8 cellular contexts compared by ENCODE assay signal in the genomic region with DNA sequence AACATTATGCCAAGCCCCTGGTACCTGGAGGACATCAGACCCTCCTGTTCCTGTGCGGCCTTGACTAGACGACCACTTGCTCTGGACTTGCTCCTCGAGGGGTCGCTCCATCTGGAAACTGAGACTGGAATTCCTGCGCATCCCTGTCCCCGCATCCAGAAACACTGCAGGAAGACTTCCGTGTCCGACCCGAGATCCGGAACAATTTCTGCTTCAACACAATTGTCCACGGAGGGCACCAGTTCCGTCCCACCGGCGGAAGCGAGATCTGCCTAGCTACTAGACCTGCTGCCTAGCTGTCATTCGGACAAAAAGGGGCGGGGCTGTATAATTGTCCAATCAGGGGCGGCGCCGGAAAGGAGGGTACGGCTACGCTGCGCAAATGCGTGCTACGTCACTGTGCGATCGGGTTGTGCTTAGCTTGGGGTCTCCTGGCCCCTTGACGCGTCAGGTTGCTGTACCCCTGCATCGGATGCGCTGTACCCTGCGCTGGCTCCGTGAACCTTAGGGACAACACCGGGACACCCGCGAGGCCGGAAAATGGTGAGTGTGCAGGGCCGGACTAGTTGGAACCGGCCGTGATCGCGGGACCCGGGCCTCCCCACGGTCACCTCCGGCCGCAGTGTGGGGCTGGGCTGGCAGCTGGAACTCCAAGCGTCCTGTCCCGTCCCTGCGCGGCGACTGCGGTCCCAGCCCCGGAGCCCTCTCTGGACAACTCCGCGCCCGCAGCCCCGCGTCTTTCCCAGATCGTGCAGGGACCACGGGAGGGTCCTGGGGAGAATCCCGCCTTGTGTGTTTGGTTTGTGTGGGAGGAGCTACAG. TPM values are rescaled to one million over a fixed set of nuclear protein-coding genes. Genes with fewer than 3 reads are reported as not detected.
A peak's percentile ranks its signal among the peaks of the same experiment; 100 is the strongest.
DNase-seq lines count a peak whose midpoint lies in the region; ATAC-seq and FAIRE-seq lines count a peak whose summit lies in the region.

A gene (minus strand): TSS at position 274 of the 821 bp plus-strand sequence. CDS start 133 bp downstream, at position 141.
A gene (plus strand): TSS at position 381 of the 821 bp plus-strand sequence. CDS start 160 bp downstream, at position 541.

- peak; percentile 71 for ATAC-seq in GM21360 (IDR thresholded peaks at IDR 0.05; ENCODE audit: unreplicated experiment)

- H3K4me3 ChIP-seq in effector memory CD4-positive, alpha-beta T cell (ENCODE audit: insufficient read depth, low read depth, low read length, poor library complexity, severe bottlenecking): peak within 1 kb of the TSS; percentile 76

- H3K9me3 ChIP-seq in effector memory CD4-positive, alpha-beta T cell (ENCODE audit: control insufficient read depth, low read length): no peaks in the 10 kb centered on the region

- peak; percentile 98 for FAIRE-seq in HTR-8/SVneo (lab: Jason Lieb, UNC)

- DNase-seq in COLO668 (lab: John Stamatoyannopoulos, UW; ENCODE audit: unreplicated experiment) (peak; percentile 97), HTR-8/SVneo (ENCODE audit: insufficient read length, low spot score) (peak; percentile 99), NOMO-1 treated with DMSO at 0.1 percent for 48 hours (lab: John Stamatoyannopoulos, UW; ENCODE audit: unreplicated experiment) (peak; percentile 97), lung microvascular endothelial cell (ENCODE audit: low read depth in 2 of 2) (peak; percentile 97 to 98)
- peak; percentile 94 for DNase-seq in activated CD8-positive, alpha-beta memory T cell treated with anti-CD3 and anti-CD28 coated beads for 4 hours (ENCODE audit: low read depth in 2 of 2)
- DNase-seq in effector memory CD4-positive, alpha-beta T cell: peak; percentile 91 to 95 (median 93)
- DNase-seq in stimulated activated CD4-positive, alpha-beta T cell treated with anti-CD3 and anti-CD28 coated beads, TNF-alpha, amount 100 ng/mL, for 4 hours (ENCODE audit: low read depth in 3 of 3): peak; percentile 89 to 92 (median 90)

- no peaks in the 10 kb centered on the region for H3K27me3 ChIP-seq in effector memory CD4-positive, alpha-beta T cell (replicated peaks; ENCODE audit: control insufficient read depth, insufficient read depth, low read length, poor library complexity, severe bottlenecking)

- peak within 1 kb of the TSS; percentile 87 for H3K27ac ChIP-seq in effector memory CD4-positive, alpha-beta T cell (ENCODE audit: insufficient read depth, low read length, poor library complexity, severe bottlenecking)

- H3K4me1 ChIP-seq in effector memory CD4-positive, alpha-beta T cell (ENCODE audit: control insufficient read depth, insufficient read depth, low read length, poor library complexity, severe bottlenecking): peaks cover 25% of the 10 kb centered on the region

- no peaks in the 10 kb centered on the region for H3K36me3 ChIP-seq in effector memory CD4-positive, alpha-beta T cell (ENCODE audit: control insufficient read depth, insufficient read depth, low read length)

RNA-seq across cellular contexts. Expression of the first gene that starts in this region (rescaled TPM):
- 5.2 and 6.9 TPM in 2 replicates for total RNA-seq in lung microvascular endothelial cell

RNA-seq across cellular contexts. Expression of the second gene that starts in this region (rescaled TPM):
- 8.3 and 8.9 TPM in 2 replicates for total RNA-seq in lung microvascular endothelial cell

Comparison
In these comparisons a context has a peak if more than half of its experiments do, and no peak if none do; other contexts are left out.
1. Peak in every context shown above with its lines: DNase-seq, ATAC-seq, H3K4me3 ChIP-seq and H3K27ac ChIP-seq.